ENCODE assay signal across 21 cellular contexts in the genomic region with DNA sequence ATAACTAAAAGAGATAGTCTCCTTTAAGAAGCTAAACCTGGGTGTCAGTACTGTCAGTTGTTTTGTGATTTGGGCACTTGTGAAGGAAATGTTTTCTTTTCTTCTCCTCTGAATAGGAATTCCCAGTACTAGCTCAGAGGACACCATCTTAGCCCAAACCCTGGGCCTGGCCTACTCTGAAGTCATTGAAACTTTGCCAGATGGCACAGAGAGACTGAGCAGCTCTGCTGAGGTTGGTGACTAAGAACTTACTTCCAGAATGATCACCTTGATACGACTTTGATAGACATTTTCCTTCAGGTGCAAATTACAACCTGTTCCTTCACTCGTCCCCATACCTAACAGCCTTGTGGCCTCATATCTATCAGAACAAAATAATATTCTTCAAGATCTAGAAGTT.
"Had no signal": no experiment of that assay in that cellular context is flagged by ENCODE, and none has a peak within 500 bp of the region (broad histone marks: within the 10 kb centered on the region; RNA-seq: fewer than 3 reads in every experiment).

No MANE protein-coding gene starts in this region.

- H2AFZ ChIP-seq: hepatocyte had no signal

- H3K4me3 Mint-ChIP-seq: activated B cell treated with CpG ODN at 0.5 μM for 24 hours; activated CD4-positive, alpha-beta T cell treated with anti-CD3 and anti-CD28 coated beads, Interleukin-2, amount 10 ng/mL, durations not matched to agents 7 days and 5 days; activated naive CD8-positive, alpha-beta T cell treated with anti-CD3 and anti-CD28 coated beads for 36 hours; immature natural killer cell; memory B cell; natural killer cell treated with Interleukin-12 subunit alpha and Interleukin-12 subunit beta and Interleukin-15 and Interleukin-18, amount 100 ng/mL, for 72 hours; stimulated activated memory B cell treated with anti-CD40 and anti-IgM and Interleukin-4, amounts not matched to agents 10 μg/mL and 1 μg/mL and 100 μg/mL, for 72 hours; T-helper 17 cell; type B pancreatic cell had no signal

- H3K79me2 ChIP-seq: hepatocyte had no signal

- H3K27ac ChIP-seq: esophagus muscularis mucosa, hepatocyte, prostate gland, testis had no signal

- H3K27ac Mint-ChIP-seq: activated B cell treated with CpG ODN at 0.5 μM for 24 hours; activated CD4-positive, alpha-beta T cell treated with anti-CD3 and anti-CD28 coated beads, Interleukin-2, amount 10 ng/mL, durations not matched to agents 7 days and 5 days; activated naive CD8-positive, alpha-beta T cell treated with anti-CD3 and anti-CD28 coated beads for 36 hours; immature natural killer cell; memory B cell; stimulated activated memory B cell treated with anti-CD40 and anti-IgM and Interleukin-4, amounts not matched to agents 10 μg/mL and 1 μg/mL and 100 μg/mL, for 72 hours; T-helper 17 cell; type B pancreatic cell had no signal

- H3K9me3 Mint-ChIP-seq: activated B cell treated with CpG ODN at 0.5 μM for 24 hours; activated CD4-positive, alpha-beta T cell treated with anti-CD3 and anti-CD28 coated beads, Interleukin-2, amount 10 ng/mL, durations not matched to agents 7 days and 5 days; activated naive CD8-positive, alpha-beta T cell treated with anti-CD3 and anti-CD28 coated beads for 36 hours; immature natural killer cell; natural killer cell treated with Interleukin-12 subunit alpha and Interleukin-12 subunit beta and Interleukin-15 and Interleukin-18, amount 100 ng/mL, for 72 hours; type B pancreatic cell had no signal

- H3K4me3 ChIP-seq: esophagus muscularis mucosa, hepatocyte, prostate gland, testis had no signal

- ATAC-seq: natural killer cell treated with Interleukin-12 subunit alpha and Interleukin-12 subunit beta and Interleukin-15 and Interleukin-18, amount 100 ng/mL, for 72 hours; stimulated activated memory B cell treated with anti-CD40 and anti-IgM and Interleukin-4, amounts not matched to agents 10 μg/mL and 1 μg/mL and 100 μg/mL, for 72 hours; T-helper 17 cell had no signal

- H3K4me1 ChIP-seq: esophagus muscularis mucosa, prostate gland, testis had no signal

- FAIRE-seq: astrocyte, colon, frontal cortex had no signal

- H3K27me3 ChIP-seq: esophagus muscularis mucosa, hepatocyte, testis had no signal

- DNase-seq: activated B cell treated with CpG ODN at 0.5 μM for 24 hours; activated CD4-positive, alpha-beta T cell treated with anti-CD3 and anti-CD28 coated beads, Interleukin-2, amount 10 ng/mL, durations not matched to agents 7 days and 5 days; activated CD8-positive, alpha-beta memory T cell treated with anti-CD3 and anti-CD28 coated beads for 24 hours; activated gamma-delta T cell; activated naive CD8-positive, alpha-beta T cell treated with anti-CD3 and anti-CD28 coated beads for 36 hours; central memory CD4-positive, alpha-beta T cell; effector memory CD4-positive, alpha-beta T cell; glutamatergic neuron; immature natural killer cell; T-helper 17 cell; testis had no signal

- H3K4me1 Mint-ChIP-seq: activated B cell treated with CpG ODN at 0.5 μM for 24 hours; activated CD4-positive, alpha-beta T cell treated with anti-CD3 and anti-CD28 coated beads, Interleukin-2, amount 10 ng/mL, durations not matched to agents 7 days and 5 days; immature natural killer cell; memory B cell; stimulated activated memory B cell treated with anti-CD40 and anti-IgM and Interleukin-4, amounts not matched to agents 10 μg/mL and 1 μg/mL and 100 μg/mL, for 72 hours had no signal

- H3K27me3 Mint-ChIP-seq: activated B cell treated with CpG ODN at 0.5 μM for 24 hours; activated CD4-positive, alpha-beta T cell treated with anti-CD3 and anti-CD28 coated beads, Interleukin-2, amount 10 ng/mL, durations not matched to agents 7 days and 5 days; activated naive CD8-positive, alpha-beta T cell treated with anti-CD3 and anti-CD28 coated beads for 36 hours; memory B cell; natural killer cell treated with Interleukin-12 subunit alpha and Interleukin-12 subunit beta and Interleukin-15 and Interleukin-18, amount 100 ng/mL, for 72 hours; stimulated activated memory B cell treated with anti-CD40 and anti-IgM and Interleukin-4, amounts not matched to agents 10 μg/mL and 1 μg/mL and 100 μg/mL, for 72 hours; T-helper 17 cell; type B pancreatic cell had no signal

- H3K36me3 ChIP-seq: prostate gland had no signal

- H3K9me3 ChIP-seq: esophagus muscularis mucosa, prostate gland, testis had no signal

- H3K4me2 ChIP-seq: hepatocyte had no signal
